In genomic region chr15:101541501-101542292, GRCh38 we compare ENCODE assay signal across 17 cellular contexts. TPM values are rescaled to one million over a fixed set of nuclear protein-coding genes. Genes with fewer than 3 reads are reported as not detected.
DNase-seq lines count a peak whose midpoint lies in the region; ATAC-seq, FAIRE-seq and TF ChIP-seq lines count a peak whose summit lies in the region.
"Had no signal": no experiment of that assay in that cellular context is flagged by ENCODE, and none has a peak within 500 bp of the region (broad histone marks: within the 10 kb centered on the region; RNA-seq: fewer than 3 reads in every experiment).

No MANE protein-coding gene starts in this region.

- TF ChIP-seq POLR2A in H1 (IDR thresholded peaks at IDR 0.05; ENCODE audit: control extremely low read depth in 1 of 2, low read depth in 2 of 2, low read length in 2 of 2), result no peak

- H4K8ac ChIP-seq in H1 (ENCODE audit: extremely low read depth, insufficient read depth, low read length) (peak overlapping the region; percentile 16; the same call in 1 of the 2 replicates), neuronal stem cell (ENCODE audit: low read depth, low read length) (no peak overlapping the region)

- H2AK5ac ChIP-seq in H1 (ENCODE audit: low read depth, low read length) (no peak overlapping the region), neuronal stem cell (ENCODE audit: low read depth, low read length) (no peak overlapping the region)

- H3K27ac ChIP-seq in H1 (ENCODE audit: low read depth, low read length), result no peak overlapping the region
- no peak overlapping the region for H3K27ac ChIP-seq in neuronal stem cell (replicated peaks; ENCODE audit: low read length)

- H2BK120ac ChIP-seq in H1 (replicated peaks; ENCODE audit: low read depth, low read length) (no peak overlapping the region), neuronal stem cell (ENCODE audit: low read depth, low read length) (peak overlapping the region; percentile 5)

- no peak for TF ChIP-seq CTCF in H1 (IDR thresholded peaks at IDR 0.05; ENCODE audit: control extremely low read depth in 1 of 3, insufficient read depth in 1 of 3, low read depth in 1 of 3, low read length in 3 of 3)

- H2BK15ac ChIP-seq in H1 (ENCODE audit: low read length) (no peak overlapping the region), neuronal stem cell (ENCODE audit: low read length) (no peak overlapping the region)

- no peak overlapping the region for H3K18ac ChIP-seq in H1 (ENCODE audit: extremely low read depth, low read length)
- H3K18ac ChIP-seq in neuronal stem cell (ENCODE audit: low read length), result no peak overlapping the region

- H3K9me3 Mint-ChIP-seq in stimulated activated naive CD8-positive, alpha-beta T cell treated with anti-CD3 and anti-CD28 coated beads, Interleukin-15, amount 100 ng/mL, for 72 hours, result no peaks in the 10 kb centered on the region
- H3K9me3 Mint-ChIP-seq: CD4-positive, alpha-beta T cell had no signal

- DNase-seq in stimulated activated naive CD8-positive, alpha-beta T cell treated with anti-CD3 and anti-CD28 coated beads, Interleukin-15, amount 100 ng/mL, for 72 hours, result no peak
- no peak for DNase-seq in stimulated activated naive CD8-positive, alpha-beta T cell treated with anti-CD3 and anti-CD28 coated beads, Interleukin-15, Interleukin-2, amounts not matched to agents 100 U/mL and 50 U/mL, for 24 hours
- DNase-seq in H1 (ENCODE audit: low read depth in 1 of 2, low spot score in 2 of 2) (no peak), neuronal stem cell (ENCODE audit: low spot score) (no peak), NCI-H524 (lab: John Stamatoyannopoulos, UW) (no peak), anterior cingulate cortex (lab: John Stamatoyannopoulos, UW) (no peak)
- DNase-seq in stimulated activated CD8-positive, alpha-beta memory T cell treated with anti-CD3 and anti-CD28 coated beads, Interleukin-4, amount 100 ng/mL, for 48 hours, result no peak
- DNase-seq: DMS79 treated with DMSO at 0.1 percent for 48 hours, EL, GOT3, IMR-90 had no signal

- peaks cover 21% of the 10 kb centered on the region for H3K27me3 Mint-ChIP-seq in stimulated activated naive CD8-positive, alpha-beta T cell treated with anti-CD3 and anti-CD28 coated beads, Interleukin-15, amount 100 ng/mL, for 72 hours

- H3K9me3 ChIP-seq in H1 (ENCODE audit: insufficient read depth in 2 of 2, low read depth in 1 of 2, low read length in 1 of 2), result no peaks in the 10 kb centered on the region
- no peaks in the 10 kb centered on the region for H3K9me3 ChIP-seq in neuronal stem cell (replicated peaks in 1 of 2; ENCODE audit: control insufficient read depth in 2 of 2, insufficient read depth in 1 of 2, low read depth in 1 of 2, low read length in 2 of 2)

- peak; percentile 34 for ATAC-seq in stimulated activated naive CD8-positive, alpha-beta T cell treated with anti-CD3 and anti-CD28 coated beads, Interleukin-15, amount 100 ng/mL, for 72 hours
- no peak for ATAC-seq in stimulated activated naive CD8-positive, alpha-beta T cell treated with anti-CD3 and anti-CD28 coated beads, Interleukin-15, Interleukin-2, amounts not matched to agents 100 U/mL and 50 U/mL, for 24 hours
- ATAC-seq in HG02981 (IDR thresholded peaks at IDR 0.05; ENCODE audit: unreplicated experiment), result no peak

- H3K4me3 Mint-ChIP-seq in stimulated activated naive CD8-positive, alpha-beta T cell treated with anti-CD3 and anti-CD28 coated beads, Interleukin-15, amount 100 ng/mL, for 72 hours, result no peak overlapping the region
- H3K4me3 Mint-ChIP-seq: B cell; CD4-positive, alpha-beta T cell had no signal

- FAIRE-seq in H1 (lab: Jason Lieb, UNC), result no peak
- FAIRE-seq: G401.6, GM12891, GM19239 had no signal

- H3K36me3 ChIP-seq in H1 (ENCODE audit: control insufficient read depth in 2 of 4, insufficient read depth in 4 of 4, low read length in 3 of 4), result no peaks in the 10 kb centered on the region
- H3K36me3 ChIP-seq in neuronal stem cell (replicated peaks in 1 of 2; ENCODE audit: control insufficient read depth in 2 of 2, insufficient read depth in 2 of 2, low read length in 2 of 2), result no peaks in the 10 kb centered on the region

- H3K79me2 ChIP-seq in H1 (ENCODE audit: control insufficient read depth in 1 of 2, insufficient read depth in 2 of 2, low read length in 2 of 2), result no peaks in the 10 kb centered on the region

- TF ChIP-seq RAD21 in H1 (IDR thresholded peaks at IDR 0.05 in 1 of 2, conservative IDR thresholded peaks at IDR 0.05 in 1 of 2; ENCODE audit: low read depth in 2 of 2, low read length in 2 of 2), result no peak

- H4K5ac ChIP-seq in H1 (ENCODE audit: insufficient read length, low read depth, low read length), result no peak overlapping the region

- H3K14ac ChIP-seq in H1 (ENCODE audit: insufficient read length), result no peak overlapping the region
- no peak overlapping the region for H3K14ac ChIP-seq in neuronal stem cell (ENCODE audit: low read length)

- H3K79me1 ChIP-seq in H1 (ENCODE audit: low read depth, low read length) (no peaks in the 10 kb centered on the region), neuronal stem cell (ENCODE audit: low read depth, low read length) (no peaks in the 10 kb centered on the region)

- H2BK12ac ChIP-seq in H1 (ENCODE audit: low read depth, low read length) (no peak overlapping the region), neuronal stem cell (ENCODE audit: low read length) (no peak overlapping the region)

- H3K23ac ChIP-seq in H1 (ENCODE audit: insufficient read length) (no peak overlapping the region), neuronal stem cell (ENCODE audit: low read depth, low read length, poor library complexity) (no peak overlapping the region)

- no peaks in the 10 kb centered on the region for H4K20me1 ChIP-seq in H1 (replicated peaks in 1 of 2; ENCODE audit: control insufficient read depth in 1 of 2, insufficient read depth in 2 of 2, low read length in 2 of 2)

- H4K91ac ChIP-seq in H1 (replicated peaks; ENCODE audit: insufficient read length, low read length) (no peak overlapping the region), neuronal stem cell (ENCODE audit: low read depth, low read length, poor library complexity) (no peak overlapping the region)

- CTCF ChIA-PET in H1 (lab: Charles Lee; ENCODE audit: partially characterized antibody), result interaction anchor here (0.7 to 1.2 kb wide), 5 partner anchors 8 to 160 kb away, joined by 3 to 5 read pairs (median 3); no protein-coding TSS in a partner anchor

- no peak for TF ChIP-seq EP300 in H1 (IDR thresholded peaks at IDR 0.05; ENCODE audit: borderline replicate concordance in 1 of 2, low read depth in 2 of 2, low read length in 2 of 2)

- H2AFZ ChIP-seq in H1 (ENCODE audit: low read length) (no peak overlapping the region), neuronal stem cell (ENCODE audit: low read length) (no peak overlapping the region)

- no peaks in the 10 kb centered on the region for H3K27me3 ChIP-seq in H1 (replicated peaks in 1 of 4; ENCODE audit: control insufficient read depth in 3 of 4, extremely low read depth in 1 of 4, insufficient read depth in 3 of 4, low read length in 3 of 4)
- H3K27me3 ChIP-seq in neuronal stem cell (ENCODE audit: control insufficient read depth in 3 of 3, insufficient read depth in 3 of 3, low read depth in 1 of 3, low read length in 3 of 3), result peaks cover 0 to 10% (median 0%) of the 10 kb centered on the region in 3 experiments

- H3K4me3 ChIP-seq in H1 (ENCODE audit: extremely low read depth in 1 of 4, insufficient read depth in 2 of 4, low read depth in 3 of 4, low read length in 4 of 4), result no peak overlapping the region
- H3K4me3 ChIP-seq in neuronal stem cell (ENCODE audit: low read length in 2 of 2), result no peak overlapping the region

- H3K4me2 ChIP-seq in H1 (ENCODE audit: insufficient read depth in 1 of 2, low read depth in 2 of 2, low read length in 2 of 2) (no peak overlapping the region), neuronal stem cell (ENCODE audit: insufficient read depth, low read length, poor library complexity, severe bottlenecking) (no peak overlapping the region)

- H3K4me1 ChIP-seq in H1 (replicated peaks in 1 of 4; ENCODE audit: control insufficient read depth in 3 of 4, insufficient read depth in 4 of 4, low read length in 3 of 4), result no peaks in the 10 kb centered on the region
- H3K4me1 ChIP-seq in neuronal stem cell (ENCODE audit: control insufficient read depth in 2 of 2, insufficient read depth in 1 of 2, low read depth in 1 of 2, low read length in 2 of 2), result no peaks in the 10 kb centered on the region

- H3K4ac ChIP-seq in H1 (replicated peaks; ENCODE audit: insufficient read length, low read depth, low read length) (no peak overlapping the region), neuronal stem cell (ENCODE audit: low read length) (no peak overlapping the region)

- no peak overlapping the region for H2BK20ac ChIP-seq in H1 (ENCODE audit: low read length)

- H3K27ac Mint-ChIP-seq in stimulated activated naive CD8-positive, alpha-beta T cell treated with anti-CD3 and anti-CD28 coated beads, Interleukin-15, amount 100 ng/mL, for 72 hours, result peak overlapping the region in 1 of 2 donors; percentile 84
- H3K27ac Mint-ChIP-seq: B cell; CD4-positive, alpha-beta T cell had no signal

- H2BK5ac ChIP-seq in H1 (ENCODE audit: low read depth, low read length), result no peak overlapping the region
- H2BK5ac ChIP-seq in neuronal stem cell (ENCODE audit: low read length), result no peak overlapping the region

- H3K9ac ChIP-seq in H1 (replicated peaks in 1 of 4; ENCODE audit: extremely low read depth in 1 of 4, low read depth in 3 of 4, low read length in 3 of 4) (no peak overlapping the region), neuronal stem cell (ENCODE audit: low read depth, low read length, poor library complexity) (no peak overlapping the region)

- 95% methylated on average over 14 of the region's 14 CpGs; no CpG with 5 or more reads in 1 of the 2 experiments for WGBS in H1 (ENCODE audit: extremely low coverage in 1 of 2, insufficient coverage in 1 of 2, insufficient read length in 1 of 2, insufficient replicate concordance in 2 of 2, low coverage in 1 of 2, low lambda C conversion rate in 2 of 2, missing lambda C conversion rate in 1 of 2), 2 experiments
- WGBS in neuronal stem cell (ENCODE audit: extremely low coverage in 2 of 2, insufficient read length in 2 of 2, insufficient replicate concordance in 1 of 2), 2 donors, result no CpG with 5 or more reads among the region's 14 CpGs

- no peak overlapping the region for H3K56ac ChIP-seq in H1 (replicated peaks; ENCODE audit: insufficient read length, low read depth, low read length)

- POLR2A ChIA-PET in H1 (lab: Charles Lee; ENCODE audit: partially characterized antibody), result no interaction called here

- H3K23me2 ChIP-seq in H1 (ENCODE audit: low read depth, low read length), result no peaks in the 10 kb centered on the region

- no peaks in the 10 kb centered on the region for H3K4me1 Mint-ChIP-seq in stimulated activated naive CD8-positive, alpha-beta T cell treated with anti-CD3 and anti-CD28 coated beads, Interleukin-15, amount 100 ng/mL, for 72 hours
- H3K4me1 Mint-ChIP-seq: B cell had no signal

RNA-seq across cellular contexts. Expression of gene PCSK6, which starts 52.2 kb away (rescaled TPM):
- total RNA-seq in H1 (2021; fragmentation: NEBNext Ultra II Directional; extraction: Animal tissue kit (Norgen Biotek cat#: 25700)), result 3.3 and 4.0 TPM in 2 replicates
- 1.9 and 2.4 TPM in 2 replicates for polyA plus RNA-seq in H1 (2011; rRNA removed)
- polyA plus RNA-seq in H1 (2011; cell fraction: cytosol; rRNA removed), result 1.8 TPM
- polyA plus RNA-seq in H1 (2011; cell fraction: nucleus; rRNA removed), result 4.9 TPM
- polyA plus RNA-seq in H1 (2012, experiment 1 of 2), result 2.3 to 2.9 TPM (median 2.5 TPM) in 4 replicates
- 1.00 TPM for polyA plus RNA-seq in H1 (2012, experiment 2 of 2)
- polyA plus RNA-seq in H1 (2013, experiment 1 of 2), result 3.3 TPM
- polyA plus RNA-seq in H1 (2013, experiment 2 of 2), result 2.5 TPM
- 3.7 and 3.8 TPM in 2 replicates for polyA minus RNA-seq in H1 (2011; rRNA and poly(A)+ RNA removed)
- 8.7 TPM for polyA minus RNA-seq in H1 (2011; cell fraction: cytosol; rRNA and poly(A)+ RNA removed)
- 5.3 TPM for polyA minus RNA-seq in H1 (2011; cell fraction: nucleus; rRNA and poly(A)+ RNA removed)
- polyA plus RNA-seq in neuronal stem cell (2013, experiment 1 of 2), result 2.0 TPM
- polyA plus RNA-seq in neuronal stem cell (2013, experiment 2 of 2), result 1.8 TPM
- total RNA-seq: IMR-90 had no signal
- polyA plus RNA-seq: IMR-90 had no signal
